18 cellular contexts compared by ENCODE assay signal in genomic region chr4:90207887-90208454, GRCh38.
A peak's percentile ranks its signal among the peaks of the same experiment; 100 is the strongest.
DNase-seq lines count a peak whose midpoint lies in the region; ATAC-seq and TF ChIP-seq lines count a peak whose summit lies in the region.
"Had no signal": no experiment of that assay in that cellular context is flagged by ENCODE, and none has a peak within 500 bp of the region (broad histone marks: within the 10 kb centered on the region; RNA-seq: fewer than 3 reads in every experiment).

No MANE protein-coding gene starts in this region.

- H3K4me1 ChIP-seq in GM23338 (ENCODE audit: insufficient read depth): peaks cover 6% of the 10 kb centered on the region; the same call in 1 of the 2 replicates
- H3K4me1 ChIP-seq in mesendoderm (ENCODE audit: control insufficient read depth, low read depth, low read length): no peaks in the 10 kb centered on the region
- no peaks in the 10 kb centered on the region for H3K4me1 ChIP-seq in right atrium auricular region
- H3K4me1 ChIP-seq: A549, BE2C, HAP-1 had no signal

- no peak overlapping the region for H2AK5ac ChIP-seq in mesendoderm (ENCODE audit: low read length)

- no peak overlapping the region for H2BK120ac ChIP-seq in mesendoderm (ENCODE audit: low read depth, low read length)

- H3K27ac Mint-ChIP-seq in GM23338: no peak overlapping the region
- no peak overlapping the region for H3K27ac Mint-ChIP-seq in stimulated activated effector memory CD8-positive, alpha-beta T cell treated with anti-CD3 and anti-CD28 coated beads, Interleukin-12 subunit alpha, Interleukin-12 subunit beta, amount 100 ng/mL, for 72 hours
- H3K27ac Mint-ChIP-seq: CD4-positive, alpha-beta memory T cell had no signal

- no peak overlapping the region for H3K56ac ChIP-seq in mesendoderm (ENCODE audit: low read length)

- 0 out of 4 replicates have a peak, but pooled peaks of 1 of the 2 experiments have one; percentile 21 for TF ChIP-seq CTCF in GM23338 (conservative IDR thresholded peaks at IDR 0.05; ENCODE audit: low read depth in 2 of 2)
- no peak for TF ChIP-seq CTCF in VCaP (conservative IDR thresholded peaks at IDR 0.05)
- TF ChIP-seq CTCF in right atrium auricular region (IDR thresholded peaks at IDR 0.05): no peak

- no peak overlapping the region for H2BK5ac ChIP-seq in mesendoderm (ENCODE audit: low read length)

- no CpG with 5 or more reads among the region's 10 CpGs for WGBS in mesendoderm (ENCODE audit: extremely low coverage, insufficient coverage, low lambda C conversion rate)

- H3K36me3 ChIP-seq in GM23338 (ENCODE audit: insufficient read depth): no peaks in the 10 kb centered on the region
- H3K36me3 ChIP-seq in mesendoderm (ENCODE audit: control insufficient read depth, insufficient read depth, low read length): no peaks in the 10 kb centered on the region
- no peaks in the 10 kb centered on the region for H3K36me3 ChIP-seq in right atrium auricular region
- H3K36me3 ChIP-seq: BE2C, HAP-1 had no signal

- no peaks in the 10 kb centered on the region for H4K20me1 ChIP-seq in GM23338 (replicated peaks; ENCODE audit: insufficient read depth)

- H3K4ac ChIP-seq in mesendoderm (ENCODE audit: low read depth, low read length): no peak overlapping the region

- H3K9me3 ChIP-seq in right atrium auricular region: no peaks in the 10 kb centered on the region
- H3K9me3 ChIP-seq: A549, BE2C, HAP-1 had no signal

- H4K8ac ChIP-seq in mesendoderm (ENCODE audit: low read depth, low read length): no peak overlapping the region

- peaks cover 16% of the 10 kb centered on the region for H3K4me1 Mint-ChIP-seq in GM23338
- no peaks in the 10 kb centered on the region for H3K4me1 Mint-ChIP-seq in stimulated activated effector memory CD8-positive, alpha-beta T cell treated with anti-CD3 and anti-CD28 coated beads, Interleukin-12 subunit alpha, Interleukin-12 subunit beta, amount 100 ng/mL, for 72 hours
- H3K4me1 Mint-ChIP-seq: CD4-positive, alpha-beta memory T cell had no signal

- H3K27me3 ChIP-seq in GM23338 (ENCODE audit: insufficient read depth): no peaks in the 10 kb centered on the region
- no peaks in the 10 kb centered on the region for H3K27me3 ChIP-seq in mesendoderm (ENCODE audit: insufficient read depth, low read length, poor library complexity)
- H3K27me3 ChIP-seq in right atrium auricular region: no peaks in the 10 kb centered on the region
- H3K27me3 ChIP-seq: BE2C had no signal

- no peak overlapping the region for H3K4me3 Mint-ChIP-seq in GM23338
- H3K4me3 Mint-ChIP-seq in stimulated activated effector memory CD8-positive, alpha-beta T cell treated with anti-CD3 and anti-CD28 coated beads, Interleukin-12 subunit alpha, Interleukin-12 subunit beta, amount 100 ng/mL, for 72 hours: no peak overlapping the region
- H3K4me3 Mint-ChIP-seq: CD4-positive, alpha-beta memory T cell had no signal

- H3K9ac ChIP-seq in mesendoderm (ENCODE audit: low read length): no peak overlapping the region

- peaks cover 21% of the 10 kb centered on the region; the same call in 2 of the 3 replicates for H3K36me3 Mint-ChIP-seq in GM23338 (ENCODE audit: low read depth)
- no peaks in the 10 kb centered on the region for H3K36me3 Mint-ChIP-seq in stimulated activated effector memory CD8-positive, alpha-beta T cell treated with anti-CD3 and anti-CD28 coated beads, Interleukin-12 subunit alpha, Interleukin-12 subunit beta, amount 100 ng/mL, for 72 hours
- H3K36me3 Mint-ChIP-seq: CD4-positive, alpha-beta memory T cell had no signal

- H3F3A ChIP-seq in GM23338 (replicated peaks; ENCODE audit: low read depth): no peaks in the 10 kb centered on the region

- peaks cover 2% of the 10 kb centered on the region; the same call in 1 of the 2 replicates for H3K9me2 ChIP-seq in GM23338 (ENCODE audit: insufficient read depth)

- H3K4me2 ChIP-seq in GM23338: peak overlapping the region; percentile 36; the same call in 1 of the 2 replicates
- H3K4me2 ChIP-seq in mesendoderm (ENCODE audit: low read length): no peak overlapping the region
- H3K4me2 ChIP-seq: A549 had no signal

- peaks cover 2% of the 10 kb centered on the region for H3K27me3 Mint-ChIP-seq in GM23338 (ENCODE audit: insufficient read depth, low read depth, poor library complexity)

- no peaks in the 10 kb centered on the region for H3K79me1 ChIP-seq in mesendoderm (ENCODE audit: low read length)

- H4K5ac ChIP-seq in mesendoderm (ENCODE audit: low read length): no peak overlapping the region

- peak; percentile 22 for DNase-seq in GM23338 (ENCODE audit: low spot score)
- peak; percentile 11 for DNase-seq in mesendoderm
- DNase-seq in stimulated activated effector memory CD8-positive, alpha-beta T cell treated with anti-CD3 and anti-CD28 coated beads, Interleukin-12 subunit alpha, Interleukin-12 subunit beta, amount 100 ng/mL, for 72 hours (ENCODE audit: low spot score in 2 of 2): no peak
- DNase-seq in right atrium auricular region (ENCODE audit: low spot score): no peak
- DNase-seq in COLO668 (lab: John Stamatoyannopoulos, UW; ENCODE audit: unreplicated experiment): no peak
- DNase-seq: BE2C; CD4-positive, alpha-beta memory T cell; COR-L47; DMS153; DMS79 treated with DMSO at 0.1 percent for 48 hours; EL; GDM1 had no signal

- ATAC-seq in GM23338: peak; percentile 34; the same call in 1 of the 3 replicates
- ATAC-seq in stimulated activated effector memory CD8-positive, alpha-beta T cell treated with anti-CD3 and anti-CD28 coated beads, Interleukin-12 subunit alpha, Interleukin-12 subunit beta, amount 100 ng/mL, for 72 hours: no peak
- no peak for ATAC-seq in HG03457 (IDR thresholded peaks at IDR 0.05; ENCODE audit: unreplicated experiment)
- ATAC-seq: A549 had no signal

- H2AFZ ChIP-seq in GM23338: peak overlapping the region; percentile 90; the same call in 1 of the 2 replicates

- no peaks in the 10 kb centered on the region for H3K79me2 ChIP-seq in GM23338 (replicated peaks; ENCODE audit: insufficient read depth)
- no peaks in the 10 kb centered on the region for H3K79me2 ChIP-seq in mesendoderm (ENCODE audit: control insufficient read depth, insufficient read depth, low read length)

- H2BK15ac ChIP-seq in mesendoderm (replicated peaks; ENCODE audit: low read depth): no peak overlapping the region

- no peak overlapping the region for H3K23ac ChIP-seq in mesendoderm (ENCODE audit: low read length)

- H3K27ac ChIP-seq in GM23338 (ENCODE audit: low read depth): no peak overlapping the region
- peak overlapping the region; percentile 97 for H3K27ac ChIP-seq in VCaP
- H3K27ac ChIP-seq in mesendoderm (ENCODE audit: low read depth, low read length): no peak overlapping the region
- H3K27ac ChIP-seq in right atrium auricular region: no peak overlapping the region
- H3K27ac ChIP-seq: A549, C4-2B, HL-60 had no signal

- no peak overlapping the region for H3K18ac ChIP-seq in mesendoderm (ENCODE audit: low read length)

- H3K4me3 ChIP-seq in GM23338 (no peak overlapping the region), mesendoderm (ENCODE audit: low read length) (no peak overlapping the region), right atrium auricular region (no peak overlapping the region)
- H3K4me3 ChIP-seq: A549, HAP-1 had no signal

- peaks cover 19% of the 10 kb centered on the region for H3K9me3 Mint-ChIP-seq in GM23338
- peaks cover 6% of the 10 kb centered on the region for H3K9me3 Mint-ChIP-seq in stimulated activated effector memory CD8-positive, alpha-beta T cell treated with anti-CD3 and anti-CD28 coated beads, Interleukin-12 subunit alpha, Interleukin-12 subunit beta, amount 100 ng/mL, for 72 hours

TF ChIP-seq in GM23338, 12 proteins besides CTCF, POLR2A, EP300 and RAD21:
- TF ChIP-seq EZH2phosphoT487 (IDR thresholded peaks at IDR 0.05; ENCODE audit: unreplicated experiment) (no peak), JUNB (IDR thresholded peaks at IDR 0.05; ENCODE audit: unreplicated experiment) (no peak), ZNF331 (CRISPR knock-in tag; IDR thresholded peaks at IDR 0.05; ENCODE audit: low read depth) (no peak)

Comparison
In these comparisons a context has a peak if more than half of its experiments do, and no peak if none do; other contexts are left out.
1. DNase-seq: peak in GM23338 (single experiment) and mesendoderm (single experiment); none in stimulated activated effector memory CD8-positive, alpha-beta T cell treated with anti-CD3 and anti-CD28 coated beads, Interleukin-12 subunit alpha, Interleukin-12 subunit beta, amount 100 ng/mL, for 72 hours (0 of 2), right atrium auricular region (single experiment) and COLO668 (single experiment).